In genomic region chr7:64686493-64687184, GRCh38 we compare ENCODE assay signal across 11 cellular contexts. TPM values are rescaled to one million over a fixed set of nuclear protein-coding genes. Genes with fewer than 3 reads are reported as not detected.
A peak's percentile ranks its signal among the peaks of the same experiment; 100 is the strongest.
DNase-seq lines count a peak whose midpoint lies in the region; ATAC-seq, FAIRE-seq and TF ChIP-seq lines count a peak whose summit lies in the region.
"Had no signal": no experiment of that assay in that cellular context is flagged by ENCODE, and none has a peak within 500 bp of the region (broad histone marks: within the 10 kb centered on the region; RNA-seq: fewer than 3 reads in every experiment).

No MANE protein-coding gene starts in this region.

- POLR2A ChIA-PET in MCF 10A (lab: Yijun Ruan, JAX), result no interaction called here

- no peak for FAIRE-seq in RCC 7860 (lab: Jason Lieb, UNC)

- H3K27ac Mint-ChIP-seq in MCF 10A (ENCODE audit: low read depth, unreplicated experiment) (no peak overlapping the region), type B pancreatic cell (peak overlapping the region; percentile 85)
- peak overlapping the region; percentile 6 for H3K27ac Mint-ChIP-seq in central memory CD8-positive, alpha-beta T cell (ENCODE audit: low read depth)
- H3K27ac Mint-ChIP-seq: WTC11 had no signal

- ATAC-seq in central memory CD8-positive, alpha-beta T cell (replicated peaks; ENCODE audit: extremely low read depth, poor library complexity, severe bottlenecking), result peak; percentile 32
- ATAC-seq in GM19463 (IDR thresholded peaks at IDR 0.05; ENCODE audit: unreplicated experiment), result no peak
- ATAC-seq: WTC11 had no signal

- no peaks in the 10 kb centered on the region for H3K4me1 Mint-ChIP-seq in MCF 10A (ENCODE audit: insufficient read depth, unreplicated experiment)
- peaks cover 52% of the 10 kb centered on the region for H3K4me1 Mint-ChIP-seq in central memory CD8-positive, alpha-beta T cell
- H3K4me1 Mint-ChIP-seq in type B pancreatic cell (ENCODE audit: unreplicated experiment), result peaks cover 10% of the 10 kb centered on the region
- H3K4me1 Mint-ChIP-seq: WTC11 had no signal

- intact Hi-C loops in MCF 10A (cut with micrococcal nuclease), result no loop called here

- DNase-seq in T47D (ENCODE audit: low read depth in 1 of 2, low spot score in 1 of 2) (peak; percentile 39 to 98), MCF 10A (ENCODE audit: unreplicated experiment) (no peak), NOMO-1 (lab: John Stamatoyannopoulos, UW; ENCODE audit: unreplicated experiment in 2 of 2) (peak; percentile 30 to 60), type B pancreatic cell (ENCODE audit: extremely low spot score, unreplicated experiment) (no peak), activated gamma-delta T cell (lab: John Stamatoyannopoulos, UW) (no peak), RCC 7860 (ENCODE audit: low spot score) (no peak)
- DNase-seq in central memory CD8-positive, alpha-beta T cell (ENCODE audit: low spot score in 2 of 2), result no peak
- DNase-seq: NCI-H2107; stimulated activated naive CD4-positive, alpha-beta T cell treated with Interleukin-2 at 50 U/mL for 16 hours had no signal

- H3K9me3 Mint-ChIP-seq in MCF 10A (ENCODE audit: unreplicated experiment) (no peaks in the 10 kb centered on the region), type B pancreatic cell (peaks cover 28% of the 10 kb centered on the region)
- H3K9me3 Mint-ChIP-seq in central memory CD8-positive, alpha-beta T cell, result peaks cover 6% of the 10 kb centered on the region

- no TSS peak for BruUV-seq in MCF 10A (replicated peaks; lab: Mats Ljungman, UMichigan)

- H3K27me3 Mint-ChIP-seq in MCF 10A (ENCODE audit: insufficient read depth, unreplicated experiment), result no peaks in the 10 kb centered on the region
- H3K27me3 Mint-ChIP-seq in central memory CD8-positive, alpha-beta T cell, result no peaks in the 10 kb centered on the region
- H3K27me3 Mint-ChIP-seq in type B pancreatic cell, result no peaks in the 10 kb centered on the region

- peaks cover 24% of the 10 kb centered on the region for H3K36me3 Mint-ChIP-seq in MCF 10A (ENCODE audit: insufficient read depth, unreplicated experiment)
- peaks cover 26% of the 10 kb centered on the region for H3K36me3 Mint-ChIP-seq in central memory CD8-positive, alpha-beta T cell (ENCODE audit: insufficient read depth)
- H3K36me3 Mint-ChIP-seq in type B pancreatic cell, result peaks cover 17% of the 10 kb centered on the region

- CTCF ChIA-PET in MCF 10A (lab: Yijun Ruan, JAX), result no interaction called here

- TF ChIP-seq CTCF in MCF 10A (IDR thresholded peaks at IDR 0.05; ENCODE audit: unreplicated experiment), result no peak
- no peak for TF ChIP-seq CTCF in type B pancreatic cell (conservative IDR thresholded peaks at IDR 0.05)

- in situ Hi-C loops in T47D (cut with HindIII; ENCODE audit: low pct_unique_long_range_greater_than_20kb, low sequenced_read_pairs), result no loop called here

- H3K4me3 Mint-ChIP-seq in MCF 10A (ENCODE audit: unreplicated experiment) (no peak overlapping the region), type B pancreatic cell (peak overlapping the region; percentile 9)
- H3K4me3 Mint-ChIP-seq in central memory CD8-positive, alpha-beta T cell, result peak overlapping the region; percentile 6
- H3K4me3 Mint-ChIP-seq: WTC11 had no signal

RNA-seq across cellular contexts. Expression of gene ZNF107, which starts 20.7 kb away (rescaled TPM):
- total RNA-seq in MCF 10A (2022) (4.6 and 5.0 TPM in 2 replicates), type B pancreatic cell (ENCODE audit: low replicate concordance) (6.3 and 11.8 TPM in 2 replicates)

Comparison
In these comparisons a context has a peak if more than half of its experiments do, and no peak if none do; other contexts are left out.
1. DNase-seq: peak in T47D (2 of 2) and NOMO-1 (2 of 2); none in MCF 10A (single experiment), central memory CD8-positive, alpha-beta T cell (0 of 2), type B pancreatic cell (single experiment), activated gamma-delta T cell (single experiment) and RCC 7860 (single experiment).